ENCODE assay signal across 14 cellular contexts in the genomic region with DNA sequence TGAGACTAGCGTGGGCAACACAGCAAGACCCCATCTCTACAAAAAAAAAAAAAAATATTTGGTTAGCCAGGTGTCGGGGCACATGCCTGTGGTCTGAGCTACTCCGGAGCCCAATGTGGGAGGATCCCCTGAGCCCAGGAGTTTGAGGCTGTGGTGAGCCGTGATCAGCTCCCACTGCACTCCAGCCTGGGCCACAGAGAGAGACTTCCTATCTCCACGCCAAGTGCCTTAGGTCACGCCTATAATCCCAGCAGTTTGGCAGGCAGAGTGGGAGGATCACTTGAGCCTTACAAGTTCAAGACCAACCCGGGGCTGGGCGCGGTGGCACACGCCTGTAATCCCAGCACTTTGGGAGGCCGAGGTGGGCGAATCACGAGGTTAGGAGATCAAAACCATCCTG. TPM values are rescaled to one million over a fixed set of nuclear protein-coding genes. Genes with fewer than 3 reads are reported as not detected.
DNase-seq lines count a peak whose midpoint lies in the region; ATAC-seq and TF ChIP-seq lines count a peak whose summit lies in the region.
"Had no signal": no experiment of that assay in that cellular context is flagged by ENCODE, and none has a peak within 500 bp of the region (broad histone marks: within the 10 kb centered on the region; RNA-seq: fewer than 3 reads in every experiment).

No MANE protein-coding gene starts in this region.

- H3K23ac ChIP-seq in H9 (ENCODE audit: insufficient read length, low read depth, low read length) (no peak overlapping the region), mesenchymal stem cell (ENCODE audit: low read length in 2 of 2) (no peak overlapping the region)

- WGBS in H9 (ENCODE audit: extremely low coverage, insufficient read length, low lambda C conversion rate): no CpG with 5 or more reads among the region's 13 CpGs
- WGBS in mesenchymal stem cell: 91% methylated on average over 13 of the region's 13 CpGs

- peaks cover 14% of the 10 kb centered on the region for H3K27me3 Mint-ChIP-seq in H9 (ENCODE audit: low read depth)
- H3K27me3 Mint-ChIP-seq in activated CD4-positive, alpha-beta memory T cell treated with anti-CD3 and anti-CD28 coated beads, Interleukin-2, amount 10 ng/mL, durations not matched to agents 7 days and 5 days: no peaks in the 10 kb centered on the region

- H3K4me2 ChIP-seq in H9 (ENCODE audit: insufficient read depth, insufficient read length, low read length): no peak overlapping the region
- no peak overlapping the region for H3K4me2 ChIP-seq in mesenchymal stem cell (ENCODE audit: low read length, poor library complexity, severe bottlenecking)

- H3K27me3 ChIP-seq in H9 (ENCODE audit: insufficient read depth, low read length) (no peaks in the 10 kb centered on the region), mesenchymal stem cell (ENCODE audit: control insufficient read depth in 1 of 2, insufficient read depth in 1 of 2, low read length in 2 of 2) (no peaks in the 10 kb centered on the region)
- H3K27me3 ChIP-seq: esophagus muscularis mucosa, heart right ventricle had no signal

- no peak overlapping the region for H2BK20ac ChIP-seq in H9 (ENCODE audit: low read depth, low read length, poor library complexity, severe bottlenecking)

- H3K4ac ChIP-seq in H9 (ENCODE audit: low read depth, low read length) (no peak overlapping the region), mesenchymal stem cell (ENCODE audit: low read depth in 1 of 2, low read length in 2 of 2) (peak overlapping the region in 1 of 2 experiments; percentile 79)

- H2BK12ac ChIP-seq in H9 (ENCODE audit: insufficient read length, low read depth, low read length) (no peak overlapping the region), mesenchymal stem cell (ENCODE audit: low read length in 2 of 2) (peak overlapping the region; percentile 69 to 90)

- H2BK5ac ChIP-seq in H9 (ENCODE audit: insufficient read length, low read length) (no peak overlapping the region), mesenchymal stem cell (ENCODE audit: low read depth, low read length, poor library complexity, severe bottlenecking) (no peak overlapping the region)

- H3K4me3 ChIP-seq in mesenchymal stem cell (ENCODE audit: insufficient read depth in 1 of 2, low read depth in 1 of 2, low read length in 2 of 2): no peak overlapping the region

- no peaks in the 10 kb centered on the region; a peak in 2 of 5 replicates for H3K9me3 Mint-ChIP-seq in H9
- H3K9me3 Mint-ChIP-seq in activated CD4-positive, alpha-beta memory T cell treated with anti-CD3 and anti-CD28 coated beads, Interleukin-2, amount 10 ng/mL, durations not matched to agents 7 days and 5 days: no peaks in the 10 kb centered on the region

- H4K5ac ChIP-seq in H9 (ENCODE audit: insufficient read length, low read depth, low read length): no peak overlapping the region

- H3K4me3 Mint-ChIP-seq in H9: no peak overlapping the region
- H3K4me3 Mint-ChIP-seq in activated CD4-positive, alpha-beta memory T cell treated with anti-CD3 and anti-CD28 coated beads, Interleukin-2, amount 10 ng/mL, durations not matched to agents 7 days and 5 days: peak overlapping the region; percentile 86

- H3K4me1 Mint-ChIP-seq in H9: peaks cover 8 to 9% of the 10 kb centered on the region in 2 experiments
- peaks cover 50% of the 10 kb centered on the region for H3K4me1 Mint-ChIP-seq in activated CD4-positive, alpha-beta memory T cell treated with anti-CD3 and anti-CD28 coated beads, Interleukin-2, amount 10 ng/mL, durations not matched to agents 7 days and 5 days

- no peak overlapping the region for H3T11ph ChIP-seq in H9 (ENCODE audit: low read length)

- H3K9me3 ChIP-seq in H9 (ENCODE audit: control insufficient read depth, low read depth, low read length): no peaks in the 10 kb centered on the region
- H3K9me3 ChIP-seq in mesenchymal stem cell (ENCODE audit: control insufficient read depth, low read length): no peaks in the 10 kb centered on the region
- H3K9me3 ChIP-seq: esophagus muscularis mucosa, heart right ventricle had no signal

- no peak overlapping the region for H3K27ac ChIP-seq in H9 (ENCODE audit: insufficient read length, low read depth, low read length)
- H3K27ac ChIP-seq in mesenchymal stem cell (ENCODE audit: low read length, poor library complexity, severe bottlenecking): no peak overlapping the region
- H3K27ac ChIP-seq: C4-2B had no signal

- TF ChIP-seq CTCF in H9 (conservative IDR thresholded peaks at IDR 0.05) (no peak), GM20000 (IDR thresholded peaks at IDR 0.05; ENCODE audit: extremely low read depth, missing control alignments) (no peak)

- no peaks in the 10 kb centered on the region; a peak in 1 of 7 replicates for H3K36me3 Mint-ChIP-seq in H9 (ENCODE audit: insufficient read depth in 1 of 3, low read depth in 3 of 3)
- no peaks in the 10 kb centered on the region for H3K36me3 Mint-ChIP-seq in activated CD4-positive, alpha-beta memory T cell treated with anti-CD3 and anti-CD28 coated beads, Interleukin-2, amount 10 ng/mL, durations not matched to agents 7 days and 5 days (ENCODE audit: low read depth)

- H2AFZ ChIP-seq in H9 (ENCODE audit: low read length) (no peak overlapping the region), mesenchymal stem cell (ENCODE audit: low read depth, low read length) (no peak overlapping the region)

- DNase-seq in CD1c-positive myeloid dendritic cell (ENCODE audit: extremely low spot score) (peak; percentile 44), H9 (no peak), mesenchymal stem cell (no peak), Ammon's horn (ENCODE audit: low spot score) (no peak), NCI-H1048 (lab: John Stamatoyannopoulos, UW) (no peak), GM20000 (ENCODE audit: low spot score) (no peak)
- DNase-seq in activated CD4-positive, alpha-beta memory T cell treated with anti-CD3 and anti-CD28 coated beads, Interleukin-2, amount 10 ng/mL, durations not matched to agents 7 days and 5 days: no peak
- DNase-seq: anterior cingulate cortex, heart right ventricle, NCI-H2171, OCI-M1 had no signal

- H3K14ac ChIP-seq in H9 (ENCODE audit: insufficient read depth, low read length) (no peak overlapping the region), mesenchymal stem cell (ENCODE audit: low read length in 2 of 2) (no peak overlapping the region)

- H3K18ac ChIP-seq in H9 (ENCODE audit: insufficient read length, low read depth, low read length) (no peak overlapping the region), mesenchymal stem cell (ENCODE audit: low read depth in 1 of 2, low read length in 2 of 2) (peak overlapping the region in 1 of 2 experiments; percentile 66)

- H4K8ac ChIP-seq in H9 (replicated peaks; ENCODE audit: insufficient read length, low read depth, low read length) (no peak overlapping the region), mesenchymal stem cell (ENCODE audit: low read length) (no peak overlapping the region)

- H3K9ac ChIP-seq in H9 (ENCODE audit: extremely low read depth, insufficient read length, low read length): no peak overlapping the region
- no peak overlapping the region for H3K9ac ChIP-seq in mesenchymal stem cell (ENCODE audit: low read length)

- peak overlapping the region; percentile 24; the same call in 1 of the 2 replicates for H2BK15ac ChIP-seq in H9 (ENCODE audit: low read depth, low read length)
- no peak overlapping the region for H2BK15ac ChIP-seq in mesenchymal stem cell (ENCODE audit: low read depth, poor library complexity, severe bottlenecking)

- CTCF ChIA-PET in activated CD4-positive, alpha-beta memory T cell treated with anti-CD3 and anti-CD28 coated beads, Interleukin-2, amount 10 ng/mL, durations not matched to agents 7 days and 5 days (lab: Charles Lee): interaction anchor here (1.0 to 4.6 kb wide), 9 partner anchors 10 to 155 kb away, joined by 3 to 22 read pairs (median 7); no protein-coding TSS in a partner anchor

- H2AK5ac ChIP-seq in H9 (ENCODE audit: insufficient read length, low read length): no peak overlapping the region
- H2AK5ac ChIP-seq in mesenchymal stem cell (ENCODE audit: low read length, severe bottlenecking): no peak overlapping the region

- H3K4me1 ChIP-seq in H9 (ENCODE audit: insufficient read depth, low read length) (no peaks in the 10 kb centered on the region), mesenchymal stem cell (ENCODE audit: control insufficient read depth, insufficient read depth, low read depth, low read length) (peaks cover 8% of the 10 kb centered on the region)

- no peak for ATAC-seq in GM19324 (IDR thresholded peaks at IDR 0.05; ENCODE audit: low FRiP score, unreplicated experiment)

- POLR2A ChIA-PET in activated CD4-positive, alpha-beta memory T cell treated with anti-CD3 and anti-CD28 coated beads, Interleukin-2, amount 10 ng/mL, durations not matched to agents 7 days and 5 days (lab: Charles Lee): interaction anchor here (0.7 to 6.3 kb wide), 16 partner anchors 9 to 627 kb away, joined by 3 to 111 read pairs (median 9); a partner anchor contains a TSS

- H4K20me1 ChIP-seq in H9 (ENCODE audit: control insufficient read depth, insufficient read depth, insufficient read length): no peaks in the 10 kb centered on the region

- no peaks in the 10 kb centered on the region for H3K23me2 ChIP-seq in H9 (ENCODE audit: insufficient read length, low read depth, low read length, poor library complexity, severe bottlenecking)

- H3K79me1 ChIP-seq in H9 (ENCODE audit: insufficient read depth, low read depth, low read length, poor library complexity, severe bottlenecking) (no peaks in the 10 kb centered on the region), mesenchymal stem cell (replicated peaks; ENCODE audit: low read length, poor library complexity, severe bottlenecking) (no peaks in the 10 kb centered on the region)

- H2BK120ac ChIP-seq in H9 (ENCODE audit: low read depth, low read length, poor library complexity, severe bottlenecking) (peak overlapping the region; percentile 28), mesenchymal stem cell (ENCODE audit: low read depth, low read length) (no peak overlapping the region)

- no peak overlapping the region for H3K56ac ChIP-seq in H9 (ENCODE audit: insufficient read length, low read depth, low read length)

- H3K79me2 ChIP-seq in H9 (ENCODE audit: insufficient read depth, low read length): no peaks in the 10 kb centered on the region

- no peak overlapping the region for H3K27ac Mint-ChIP-seq in H9
- peak overlapping the region; percentile 100 for H3K27ac Mint-ChIP-seq in activated CD4-positive, alpha-beta memory T cell treated with anti-CD3 and anti-CD28 coated beads, Interleukin-2, amount 10 ng/mL, durations not matched to agents 7 days and 5 days

- H4K91ac ChIP-seq in H9 (ENCODE audit: insufficient read length, low read depth, low read length): no peak overlapping the region
- H4K91ac ChIP-seq in mesenchymal stem cell (ENCODE audit: low read length): peak overlapping the region; percentile 92

- no peaks in the 10 kb centered on the region for H3K36me3 ChIP-seq in mesenchymal stem cell (ENCODE audit: control insufficient read depth in 1 of 2, insufficient read depth in 2 of 2, low read depth in 1 of 2, low read length in 2 of 2)
- H3K36me3 ChIP-seq: esophagus muscularis mucosa, heart right ventricle had no signal

RNA-seq across cellular contexts. Expression of a gene that starts 8.7 kb away (rescaled TPM):
- 12.2 and 12.9 TPM in 2 replicates for total RNA-seq in H9 (2021)
- total RNA-seq in activated CD4-positive, alpha-beta memory T cell treated with anti-CD3 and anti-CD28 coated beads, Interleukin-2, amount 10 ng/mL, durations not matched to agents 7 days and 5 days: 10 to 100 TPM; 13.3 to 15.5 TPM
- polyA plus RNA-seq in mesenchymal stem cell (2013, experiment 1 of 2): 4.9 TPM
- 4.9 TPM for polyA plus RNA-seq in mesenchymal stem cell (2013, experiment 2 of 2)

RNA-seq across cellular contexts. Expression of a gene that starts 8.7 kb away (rescaled TPM):
- 65.0 and 69.0 TPM in 2 replicates for total RNA-seq in H9 (2021)
- total RNA-seq in activated CD4-positive, alpha-beta memory T cell treated with anti-CD3 and anti-CD28 coated beads, Interleukin-2, amount 10 ng/mL, durations not matched to agents 7 days and 5 days: 10 to 100 TPM; 36.5 to 39.7 TPM
- polyA plus RNA-seq in mesenchymal stem cell (2013, experiment 1 of 2): 66.6 TPM
- 67.9 TPM for polyA plus RNA-seq in mesenchymal stem cell (2013, experiment 2 of 2)

RNA-seq across cellular contexts. Expression of a gene that starts 11.2 kb away (rescaled TPM):
- total RNA-seq in H9 (2021): 47.5 and 50.3 TPM in 2 replicates
- 100 to 1,000 TPM; 255 to 259 TPM for total RNA-seq in activated CD4-positive, alpha-beta memory T cell treated with anti-CD3 and anti-CD28 coated beads, Interleukin-2, amount 10 ng/mL, durations not matched to agents 7 days and 5 days
- 60.5 TPM for polyA plus RNA-seq in mesenchymal stem cell (2013, experiment 1 of 2)
- polyA plus RNA-seq in mesenchymal stem cell (2013, experiment 2 of 2): 60.5 TPM

RNA-seq across cellular contexts. Expression of a gene that starts 33.1 kb away (rescaled TPM):
- 66.5 and 66.8 TPM in 2 replicates for total RNA-seq in H9 (2021)
- total RNA-seq in activated CD4-positive, alpha-beta memory T cell treated with anti-CD3 and anti-CD28 coated beads, Interleukin-2, amount 10 ng/mL, durations not matched to agents 7 days and 5 days: 10 to 100 TPM; 24.6 to 25.7 TPM
- polyA plus RNA-seq in mesenchymal stem cell (2013, experiment 1 of 2): 25.8 TPM
- 28.0 TPM for polyA plus RNA-seq in mesenchymal stem cell (2013, experiment 2 of 2)

RNA-seq across cellular contexts. Expression of a gene that starts 44.5 kb away (rescaled TPM):
- 96.6 and 100.0 TPM in 2 replicates for total RNA-seq in H9 (2021)
- total RNA-seq in activated CD4-positive, alpha-beta memory T cell treated with anti-CD3 and anti-CD28 coated beads, Interleukin-2, amount 10 ng/mL, durations not matched to agents 7 days and 5 days: 100 to 1,000 TPM; 130 to 132 TPM
- polyA plus RNA-seq in mesenchymal stem cell (2013, experiment 1 of 2): 89.1 TPM
- polyA plus RNA-seq in mesenchymal stem cell (2013, experiment 2 of 2): 88.0 TPM
